ENCODE assay signal across 34 cellular contexts in genomic region chr4:70299643-70300042, GRCh38. TPM values are rescaled to one million over a fixed set of nuclear protein-coding genes. Genes with fewer than 3 reads are reported as not detected.
"Had no signal": no experiment of that assay in that cellular context is flagged by ENCODE, and none has a peak within 500 bp of the region (broad histone marks: within the 10 kb centered on the region; RNA-seq: fewer than 3 reads in every experiment).

No MANE protein-coding gene starts in this region.

- H3K27ac ChIP-seq: brain microvascular endothelial cell, esophagus muscularis mucosa, foreskin keratinocyte, gastrocnemius medialis, heart right ventricle, WERI-Rb-1 had no signal

- H3K4me1 ChIP-seq: foreskin keratinocyte, gastrocnemius medialis, heart right ventricle had no signal

- ATAC-seq: activated CD4-positive, CD25-positive, alpha-beta regulatory T cell treated with anti-CD3 and anti-CD28 coated beads, Interleukin-2, amount 50 U/mL, for 24 hours; activated CD8-positive, alpha-beta T cell treated with anti-CD3 and anti-CD28 coated beads for 36 hours; activated T-cell treated with anti-CD3 and anti-CD28 coated beads, Interleukin-2, amount 50 U/mL, for 4 hours; activated T-helper 17 cell treated with anti-CD3 and anti-CD28 coated beads, Interleukin-2, amount 50 U/mL, for 72 hours; effector memory CD8-positive, alpha-beta T cell; foreskin keratinocyte; gastrocnemius medialis; heart right ventricle; T-helper 17 cell had no signal

- H3K36me3 ChIP-seq: brain microvascular endothelial cell, esophagus muscularis mucosa, gastrocnemius medialis, heart right ventricle, WERI-Rb-1 had no signal

- DNase-seq: activated B cell treated with CpG ODN at 0.5 μM for 24 hours; activated CD4-positive, alpha-beta T cell treated with anti-CD3 and anti-CD28 coated beads for 48 hours; activated CD4-positive, alpha-beta T cell treated with anti-CD3 and anti-CD28 coated beads, Interleukin-2, amount 50 U/mL, for 1 hour; activated CD4-positive, alpha-beta T cell treated with anti-CD3 and anti-CD28 coated beads, Interleukin-2, amount 50 U/mL, for 48 hours; activated CD8-positive, alpha-beta memory T cell treated with anti-CD3 and anti-CD28 coated beads for 24 hours; activated CD8-positive, alpha-beta T cell treated with anti-CD3 and anti-CD28 coated beads for 36 hours; activated effector memory CD4-positive, alpha-beta T cell treated with Interleukin-2 at 50 U/mL for 16 hours; activated gamma-delta T cell treated with Interleukin-2 at 50 U/mL for 16 hours; activated naive CD4-positive, alpha-beta T cell treated with anti-CD3 and anti-CD28 coated beads, Interleukin-2, amount 50 U/mL, for 16 hours; activated naive CD4-positive, alpha-beta T cell treated with Interleukin-2 at 50 U/mL for 16 hours; activated T-cell treated with anti-CD3 and anti-CD28 coated beads, Interleukin-2, amount 50 U/mL, for 4 hours; amniotic stem cell; anterior cingulate cortex; brain microvascular endothelial cell; caudate nucleus; cortex of kidney; dermis blood vessel endothelial cell; effector CD4-positive, alpha-beta T cell; effector memory CD8-positive, alpha-beta T cell; erythroblast; foreskin keratinocyte; gastrocnemius medialis; glutamatergic neuron; heart right ventricle; T-helper 17 cell; T1000; WERI-Rb-1 had no signal

- H3K27me3 ChIP-seq: brain microvascular endothelial cell, esophagus muscularis mucosa, foreskin keratinocyte, gastrocnemius medialis, heart right ventricle had no signal

- H3K9me3 ChIP-seq: esophagus muscularis mucosa, gastrocnemius medialis, heart right ventricle had no signal

- FAIRE-seq: astrocyte, colon had no signal

- H3K4me3 ChIP-seq: esophagus muscularis mucosa, gastrocnemius medialis, heart right ventricle had no signal

RNA-seq across cellular contexts. Expression of gene CABS1, which starts 35.1 kb away (rescaled TPM):
- total RNA-seq: activated B cell treated with CpG ODN at 0.5 μM for 24 hours; activated CD8-positive, alpha-beta T cell treated with anti-CD3 and anti-CD28 coated beads for 36 hours; activated T-cell treated with anti-CD3 and anti-CD28 coated beads, Interleukin-2, amount 50 U/mL, for 4 hours; activated T-helper 17 cell treated with anti-CD3 and anti-CD28 coated beads, Interleukin-2, amount 50 U/mL, for 72 hours; astrocyte; chondrocyte; dermis blood vessel endothelial cell; esophagus muscularis mucosa; foreskin keratinocyte; gastrocnemius medialis; heart right ventricle; T-helper 17 cell had no signal
- polyA plus RNA-seq: adipose tissue, foreskin keratinocyte, heart right ventricle had no signal

RNA-seq across cellular contexts. Expression of gene CSN3, which starts 57.2 kb away (rescaled TPM):
- total RNA-seq: activated B cell treated with CpG ODN at 0.5 μM for 24 hours; activated CD8-positive, alpha-beta T cell treated with anti-CD3 and anti-CD28 coated beads for 36 hours; activated T-cell treated with anti-CD3 and anti-CD28 coated beads, Interleukin-2, amount 50 U/mL, for 4 hours; activated T-helper 17 cell treated with anti-CD3 and anti-CD28 coated beads, Interleukin-2, amount 50 U/mL, for 72 hours; astrocyte; chondrocyte; dermis blood vessel endothelial cell; esophagus muscularis mucosa; foreskin keratinocyte; gastrocnemius medialis; heart right ventricle; T-helper 17 cell had no signal
- polyA plus RNA-seq: adipose tissue, foreskin keratinocyte, heart right ventricle had no signal
